ENCODE assay signal across 22 cellular contexts in the genomic region with DNA sequence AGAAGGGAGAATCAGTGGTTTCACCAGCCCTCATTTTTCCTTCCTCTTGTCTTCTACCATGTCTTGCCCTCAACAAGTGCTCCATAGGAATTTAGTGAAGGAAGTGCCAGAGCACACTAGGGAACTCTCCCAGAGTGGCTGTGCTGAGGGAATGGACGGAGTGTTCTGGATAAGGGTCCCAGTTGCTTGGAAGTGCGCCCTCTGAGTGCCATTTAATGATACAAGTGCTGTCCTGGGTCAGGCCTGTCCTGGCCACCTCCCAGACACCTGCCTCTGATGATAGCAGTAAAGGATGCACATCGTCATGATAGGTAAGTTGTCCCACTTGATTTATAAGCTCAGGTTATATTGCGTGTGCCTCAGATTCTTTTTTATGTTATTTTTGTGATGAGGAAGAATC. TPM values are rescaled to one million over a fixed set of nuclear protein-coding genes. Genes with fewer than 3 reads are reported as not detected.
DNase-seq lines count a peak whose midpoint lies in the region; ATAC-seq, FAIRE-seq and TF ChIP-seq lines count a peak whose summit lies in the region.
"Had no signal": no experiment of that assay in that cellular context is flagged by ENCODE, and none has a peak within 500 bp of the region (broad histone marks: within the 10 kb centered on the region; RNA-seq: fewer than 3 reads in every experiment).

No MANE protein-coding gene starts in this region.

- H3K27ac ChIP-seq in SK-N-SH (ENCODE audit: low read depth in 2 of 2, low read length in 1 of 2), result peak overlapping the region in 1 of 2 experiments; percentile 97; a peak in 1 of 4 replicates
- peak overlapping the region; percentile 98 for H3K27ac ChIP-seq in keratinocyte (ENCODE audit: control insufficient read depth, insufficient read depth, low read length)
- peak overlapping the region in 3 of 5 donors; percentile 85 to 98 (median 94) for H3K27ac ChIP-seq in stomach
- H3K27ac ChIP-seq: 22Rv1 had no signal

- H3K79me2 ChIP-seq in SK-N-SH (ENCODE audit: insufficient read depth) (peaks cover 72% of the 10 kb centered on the region), keratinocyte (ENCODE audit: control insufficient read depth, insufficient read depth, low read length) (peaks cover 82% of the 10 kb centered on the region)

- H3K9ac ChIP-seq in SK-N-SH (no peak overlapping the region), keratinocyte (ENCODE audit: control insufficient read depth, extremely low read depth, insufficient read depth, low read length) (no peak overlapping the region)

- H3K36me3 Mint-ChIP-seq in activated T-helper 17 cell treated with anti-CD3 and anti-CD28 coated beads, Interleukin-2, amount 50 U/mL, for 72 hours (ENCODE audit: low read depth), result peaks cover 9% of the 10 kb centered on the region

- no peaks in the 10 kb centered on the region for H3K9me2 ChIP-seq in SK-N-SH

- peaks cover 33% of the 10 kb centered on the region for H3F3A ChIP-seq in SK-N-SH (replicated peaks; ENCODE audit: insufficient read depth)

- WGBS in SK-N-SH (ENCODE audit: low lambda C conversion rate), result 91% methylated on average over 4 of the region's 4 CpGs
- 78 to 97% (median 94%) methylated on average over 4 of the region's 4 CpGs for WGBS in stomach, 5 donors

- H3K36me3 ChIP-seq in SK-N-SH (replicated peaks in 1 of 2; ENCODE audit: control insufficient read depth in 1 of 2, insufficient read depth in 2 of 2, low read length in 1 of 2), result no peaks in the 10 kb centered on the region
- peaks cover 4 to 5% of the 10 kb centered on the region in 2 experiments for H3K36me3 ChIP-seq in keratinocyte (ENCODE audit: control insufficient read depth in 2 of 2, extremely low read depth in 1 of 2, insufficient read depth in 2 of 2, low read length in 2 of 2)
- H3K36me3 ChIP-seq in stomach, result no peaks in the 10 kb centered on the region
- H3K36me3 ChIP-seq: MG63 had no signal

- TF ChIP-seq EP300 in SK-N-SH (IDR thresholded peaks at IDR 0.05; ENCODE audit: borderline replicate concordance in 1 of 2, low read depth in 1 of 2, low read length in 1 of 2) (no peak), stomach (IDR thresholded peaks at IDR 0.05) (no peak)

- H3K4me1 ChIP-seq in SK-N-SH (ENCODE audit: control insufficient read depth in 1 of 2, insufficient read depth in 2 of 2, low read depth in 1 of 2, low read length in 1 of 2), result peaks cover 44 to 50% of the 10 kb centered on the region in 2 experiments
- peaks cover 70% of the 10 kb centered on the region for H3K4me1 ChIP-seq in keratinocyte (ENCODE audit: control insufficient read depth, extremely low read depth, insufficient read depth, low read length)
- H3K4me1 ChIP-seq in stomach, result peaks cover 37 to 73% (median 59%) of the 10 kb centered on the region in 4 donors

- H3K27ac Mint-ChIP-seq in activated T-helper 17 cell treated with anti-CD3 and anti-CD28 coated beads, Interleukin-2, amount 50 U/mL, for 72 hours, result peak overlapping the region; percentile 25
- H3K27ac Mint-ChIP-seq: T-helper 2 cell treated with Interferon-gamma antibody and Interleukin-4, amounts not matched to agents 5 μg/mL and 100 μg/mL, for 36 hours had no signal

- no peak for TF ChIP-seq RAD21 in SK-N-SH (IDR thresholded peaks at IDR 0.05; ENCODE audit: low read length)

- CTCF ChIA-PET in SK-N-SH (lab: Yijun Ruan, JAX), result interaction anchor here (1.3 kb wide), 1 partner anchor 50 kb away, joined by 3 read pairs; no protein-coding TSS in a partner anchor

- TF ChIP-seq POLR2A in stomach (IDR thresholded peaks at IDR 0.05), result no peak

- H3K9me3 Mint-ChIP-seq in activated T-helper 17 cell treated with anti-CD3 and anti-CD28 coated beads, Interleukin-2, amount 50 U/mL, for 72 hours, result no peaks in the 10 kb centered on the region
- H3K9me3 Mint-ChIP-seq: T-helper 2 cell treated with Interferon-gamma antibody and Interleukin-4, amounts not matched to agents 5 μg/mL and 100 μg/mL, for 36 hours had no signal

- H4K20me1 ChIP-seq in SK-N-SH (ENCODE audit: insufficient read depth) (peaks cover 24% of the 10 kb centered on the region; the same call in 1 of the 2 replicates), keratinocyte (ENCODE audit: control insufficient read depth, extremely low read depth, insufficient read depth, low read length) (peaks cover 7% of the 10 kb centered on the region)

- FAIRE-seq in keratinocyte (lab: Jason Lieb, UNC), result no peak
- FAIRE-seq: bronchial epithelial cell, islet of Langerhans had no signal

- no peaks in the 10 kb centered on the region for H3K27me3 ChIP-seq in SK-N-SH (ENCODE audit: insufficient read depth)
- no peaks in the 10 kb centered on the region for H3K27me3 ChIP-seq in keratinocyte (ENCODE audit: control insufficient read depth, extremely low read depth, insufficient read depth, low read length)
- no peaks in the 10 kb centered on the region for H3K27me3 ChIP-seq in stomach
- H3K27me3 ChIP-seq: MG63, testis had no signal

- H3K4me2 ChIP-seq in SK-N-SH (peak overlapping the region; percentile 75; the same call in 1 of the 2 replicates), keratinocyte (ENCODE audit: control insufficient read depth, extremely low read depth, insufficient read depth, low read depth, low read length) (peak overlapping the region; percentile 4)

- H3K9me3 ChIP-seq in SK-N-SH (no peaks in the 10 kb centered on the region), keratinocyte (ENCODE audit: control insufficient read depth, low read depth, low read length) (no peaks in the 10 kb centered on the region), stomach (no peaks in the 10 kb centered on the region)
- H3K9me3 ChIP-seq: MG63, testis had no signal

- no peak overlapping the region for H2AFZ ChIP-seq in SK-N-SH (ENCODE audit: low read depth)
- no peak overlapping the region for H2AFZ ChIP-seq in keratinocyte (ENCODE audit: control insufficient read depth, low read length)

- no peak for TF ChIP-seq CTCF in SK-N-SH (IDR thresholded peaks at IDR 0.05)
- no peak for TF ChIP-seq CTCF in keratinocyte (optimal IDR thresholded peaks at IDR 0.05 in 1 of 3, IDR thresholded peaks at IDR 0.05 in 1 of 3, conservative IDR thresholded peaks at IDR 0.05 in 1 of 3; ENCODE audit: extremely low read depth in 1 of 3, insufficient read depth in 2 of 3, low read length in 3 of 3)
- TF ChIP-seq CTCF in stomach (IDR thresholded peaks at IDR 0.05), result no peak

- H3K27me3 Mint-ChIP-seq in activated T-helper 17 cell treated with anti-CD3 and anti-CD28 coated beads, Interleukin-2, amount 50 U/mL, for 72 hours, result no peaks in the 10 kb centered on the region

- POLR2A ChIA-PET in SK-N-SH (lab: Yijun Ruan, JAX), result no interaction called here

- intact Hi-C loops in stomach (cut with DNase I; ENCODE audit: low total_unique reads), result no loop called here

- H3K9me1 ChIP-seq in keratinocyte (ENCODE audit: control insufficient read depth, extremely low read depth, insufficient read depth, low read length), result peaks cover 9% of the 10 kb centered on the region

- dilution Hi-C loops in keratinocyte (cut with MboI; ENCODE audit: extremely low pct_ligation_motif_present, low sequenced_read_pairs), result no loop called here

- ATAC-seq in SK-N-SH treated with all-trans-retinoic acid at 6 μM for 48 hours, result no peak
- no peak for ATAC-seq in activated T-helper 17 cell treated with anti-CD3 and anti-CD28 coated beads, Interleukin-2, amount 50 U/mL, for 72 hours (replicated peaks)

- peaks cover 34% of the 10 kb centered on the region for H3K4me1 Mint-ChIP-seq in activated T-helper 17 cell treated with anti-CD3 and anti-CD28 coated beads, Interleukin-2, amount 50 U/mL, for 72 hours

- DNase-seq in SK-N-SH, result no peak
- no peak for DNase-seq in keratinocyte (ENCODE audit: low read depth, low spot score)
- DNase-seq in stomach, result no peak
- DNase-seq in NCI-H1105 (lab: John Stamatoyannopoulos, UW), result no peak
- no peak for DNase-seq in NCI-H1436 treated with DMSO at 0.1 percent for 48 hours (lab: John Stamatoyannopoulos, UW)
- no peak for DNase-seq in activated T-cell treated with anti-CD3 and anti-CD28 coated beads, Interleukin-2, amount 50 U/mL, for 1 hour
- DNase-seq: activated CD4-positive, alpha-beta T cell treated with anti-CD3 and anti-CD28 coated beads for 1 hour; activated naive CD4-positive, alpha-beta T cell; DMS 273 treated with DMSO at 0.1 percent for 48 hours; effector CD8-positive, alpha-beta T cell; MG63; NCI-H187; occipital lobe; SHP77; stimulated activated CD4-positive, alpha-beta T cell treated with anti-CD3 and anti-CD28 coated beads, Interleukin-2, amount 100 ng/mL, for 48 hours; testis had no signal

- H3K4me3 ChIP-seq in SK-N-SH (ENCODE audit: low read depth in 2 of 2, low read length in 1 of 2) (no peak overlapping the region), keratinocyte (ENCODE audit: control insufficient read depth in 2 of 3, extremely low read depth in 1 of 3, insufficient read depth in 2 of 3, low read depth in 1 of 3, low read length in 3 of 3) (no peak overlapping the region), stomach (no peak overlapping the region)
- H3K4me3 ChIP-seq: MG63, testis had no signal

- H3K4me3 Mint-ChIP-seq in activated T-helper 17 cell treated with anti-CD3 and anti-CD28 coated beads, Interleukin-2, amount 50 U/mL, for 72 hours, result peak overlapping the region; percentile 66
- H3K4me3 Mint-ChIP-seq: T-helper 2 cell treated with Interferon-gamma antibody and Interleukin-4, amounts not matched to agents 5 μg/mL and 100 μg/mL, for 36 hours had no signal

TF ChIP-seq in SK-N-SH, 30 proteins besides CTCF, POLR2A, EP300 and RAD21 (continues in another document):
- TF ChIP-seq TEAD4 (IDR thresholded peaks at IDR 0.05; ENCODE audit: borderline replicate concordance, insufficient read depth), result no peak

TF ChIP-seq in SK-N-SH treated with all-trans-retinoic acid at 6 μM for 48 hours, 23 proteins besides CTCF, POLR2A, EP300 and RAD21 (continues in another document):
- TF ChIP-seq TOX (CRISPR knock-in tag; IDR thresholded peaks at IDR 0.05; ENCODE audit: borderline replicate concordance) (no peak), TCF4 (CRISPR knock-in tag; IDR thresholded peaks at IDR 0.05; ENCODE audit: borderline replicate concordance) (no peak)

RNA-seq across cellular contexts. Expression of gene PANX1, which starts 5.1 kb away (rescaled TPM):
- polyA plus RNA-seq in SK-N-SH (2012; rRNA removed) (11.1 and 16.9 TPM in 2 replicates), keratinocyte (50.3 to 67.1 TPM (median 58.5 TPM) in 3 replicates), stomach (1 to 10 TPM; 2.6 to 5.6 (median 3.0) TPM)
- 13.9 and 14.8 TPM in 2 replicates for polyA plus RNA-seq in SK-N-SH (2012; cell fraction: cytosol; rRNA removed)
- 4.2 and 9.0 TPM in 2 replicates for polyA plus RNA-seq in SK-N-SH (2012; cell fraction: nucleus; rRNA removed)
- 10 to 100 TPM in 1 of 2 donors, 1 to 10 TPM in 1; 9.6 to 16.5 TPM for total RNA-seq in activated T-helper 17 cell treated with anti-CD3 and anti-CD28 coated beads, Interleukin-2, amount 50 U/mL, for 72 hours
- polyA plus RNA-seq in keratinocyte (2011; ENCODE audit: low read depth), result 21.1 TPM
- 32.5 and 51.0 TPM in 2 replicates for polyA plus RNA-seq in keratinocyte (2011; cell fraction: cytosol; rRNA removed)
- 70.3 and 70.8 TPM in 2 replicates for polyA plus RNA-seq in keratinocyte (2011; cell fraction: nucleus; rRNA removed)
- polyA plus RNA-seq in keratinocyte (2012; ENCODE audit: low replicate concordance), result 25.7 and 43.4 TPM in 2 replicates
- 40.7 to 138 TPM (median 115 TPM) in 3 replicates for polyA minus RNA-seq in keratinocyte
- polyA minus RNA-seq in keratinocyte (2011; cell fraction: cytosol; rRNA and poly(A)+ RNA removed), result 71.6 TPM
- polyA minus RNA-seq in keratinocyte (2011; cell fraction: nucleus; rRNA and poly(A)+ RNA removed), result 117 and 181 TPM in 2 replicates
- 10 to 100 TPM in 4 of 5 donors, 1 to 10 TPM in 1; 1.2 to 41.1 (median 18.4) TPM for total RNA-seq in stomach
